Comparison of ENCODE assay signal across 25 cellular contexts in genomic region chr4:72951628-72952027, GRCh38.
A peak's percentile ranks its signal among the peaks of the same experiment; 100 is the strongest.
DNase-seq lines count a peak whose midpoint lies in the region; ATAC-seq and TF ChIP-seq lines count a peak whose summit lies in the region.
"Had no signal": no experiment of that assay in that cellular context is flagged by ENCODE, and none has a peak within 500 bp of the region (broad histone marks: within the 10 kb centered on the region; RNA-seq: fewer than 3 reads in every experiment).

No MANE protein-coding gene starts in this region.

- DNase-seq in SK-N-SH (no peak), M059J (ENCODE audit: low read depth) (peak; percentile 46), astrocyte of the spinal cord (ENCODE audit: low read depth, low spot score) (peak; percentile 27), omental fat pad (ENCODE audit: low spot score) (no peak), erythroblast (lab: John Stamatoyannopoulos, UW) (no peak), NCI-H510A treated with DMSO at 0.1 percent for 48 hours (lab: John Stamatoyannopoulos, UW) (no peak)
- DNase-seq: activated CD4-positive, alpha-beta T cell treated with anti-CD3 and anti-CD28 coated beads, Interleukin-2, amount 10 ng/mL, durations not matched to agents 24 days and 14 days; activated gamma-delta T cell treated with Interleukin-2 at 50 U/mL for 16 hours; DND-41; effector memory CD8-positive, alpha-beta T cell; Karpas-422; NCI-H1048; NCI-H1930; NCI-H345; nucleus accumbens; OCI-M1; stimulated activated CD4-positive, alpha-beta T cell treated with anti-CD3 and anti-CD28 coated beads, Interleukin-2, amount 100 ng/mL, for 48 hours; stimulated activated naive CD4-positive, alpha-beta T cell treated with Interleukin-2 at 50 U/mL for 16 hours; tibial artery had no signal

- ATAC-seq in SK-N-SH treated with all-trans-retinoic acid at 6 μM for 48 hours (no peak; the same call in 2 of the 3 replicates), omental fat pad (ENCODE audit: low FRiP score) (peak; percentile 77), HG03378 (IDR thresholded peaks at IDR 0.05; ENCODE audit: unreplicated experiment) (no peak)
- ATAC-seq: effector memory CD8-positive, alpha-beta T cell had no signal

- no peak for TF ChIP-seq POLR2A in erythroblast (IDR thresholded peaks at IDR 0.05; ENCODE audit: low read length)

- no peak for TF ChIP-seq EP300 in SK-N-SH (IDR thresholded peaks at IDR 0.05; ENCODE audit: borderline replicate concordance in 1 of 2, low read depth in 1 of 2, low read length in 1 of 2)

- H3K27me3 ChIP-seq in SK-N-SH (ENCODE audit: insufficient read depth): no peaks in the 10 kb centered on the region
- H3K27me3 ChIP-seq: ascending aorta, tibial artery had no signal

- CTCF ChIA-PET in SK-N-SH (lab: Yijun Ruan, JAX): no interaction called here

- in situ Hi-C loops in astrocyte of the spinal cord (cut with HindIII; ENCODE audit: low sequenced_read_pairs): no loop called here

- H3K9me3 ChIP-seq in SK-N-SH: no peaks in the 10 kb centered on the region
- H3K9me3 ChIP-seq: ascending aorta, tibial artery had no signal

- H3K4me3 ChIP-seq in SK-N-SH (ENCODE audit: low read depth in 2 of 2, low read length in 1 of 2) (no peak overlapping the region), astrocyte of the spinal cord (ENCODE audit: low read depth, low read length) (no peak overlapping the region)
- H3K4me3 ChIP-seq: ascending aorta, GM23338, smooth muscle cell, tibial artery had no signal

- TF ChIP-seq CTCF in SK-N-SH (IDR thresholded peaks at IDR 0.05) (no peak), astrocyte of the spinal cord (IDR thresholded peaks at IDR 0.05; ENCODE audit: low read depth, low read length) (no peak), omental fat pad (IDR thresholded peaks at IDR 0.05) (no peak)

- WGBS in SK-N-SH (ENCODE audit: low lambda C conversion rate): 15% methylated on average over 2 of the region's 2 CpGs

- no peaks in the 10 kb centered on the region for H3K9me2 ChIP-seq in SK-N-SH

- POLR2A ChIA-PET in SK-N-SH (lab: Yijun Ruan, JAX): no interaction called here

- H4K20me1 ChIP-seq in SK-N-SH (ENCODE audit: insufficient read depth): no peaks in the 10 kb centered on the region

- no peaks in the 10 kb centered on the region for H3K79me2 ChIP-seq in SK-N-SH (ENCODE audit: insufficient read depth)

- no peak for TF ChIP-seq RAD21 in SK-N-SH (IDR thresholded peaks at IDR 0.05; ENCODE audit: low read length)

- H3K9ac ChIP-seq in SK-N-SH: no peak overlapping the region

- peaks cover 19% of the 10 kb centered on the region for H3F3A ChIP-seq in SK-N-SH (replicated peaks; ENCODE audit: insufficient read depth)

- H3K4me1 ChIP-seq in SK-N-SH (ENCODE audit: control insufficient read depth in 1 of 2, insufficient read depth in 2 of 2, low read depth in 1 of 2, low read length in 1 of 2): no peaks in the 10 kb centered on the region; a peak in 1 of 4 replicates
- H3K4me1 ChIP-seq: ascending aorta had no signal

- no peaks in the 10 kb centered on the region for H3K36me3 ChIP-seq in SK-N-SH (replicated peaks in 1 of 2; ENCODE audit: control insufficient read depth in 1 of 2, insufficient read depth in 2 of 2, low read length in 1 of 2)
- H3K36me3 ChIP-seq: ascending aorta, tibial artery had no signal

- no peak overlapping the region; the same call in 1 of the 2 replicates for H2AFZ ChIP-seq in SK-N-SH (ENCODE audit: low read depth)
- H2AFZ ChIP-seq: GM23338 had no signal

- H3K4me2 ChIP-seq in SK-N-SH: 0 out of 2 replicates have a peak overlapping the region, but pooled peaks have one; percentile 22
- H3K4me2 ChIP-seq: GM23338, smooth muscle cell had no signal

- H3K27ac ChIP-seq in SK-N-SH (ENCODE audit: low read depth in 2 of 2, low read length in 1 of 2): peak overlapping the region in 1 of 2 experiments; percentile 15; a peak in 1 of 4 replicates
- H3K27ac ChIP-seq: 22Rv1, ascending aorta, tibial artery had no signal

TF ChIP-seq in SK-N-SH, 30 proteins besides CTCF, POLR2A, EP300 and RAD21:
- TF ChIP-seq RXRA (IDR thresholded peaks at IDR 0.05; ENCODE audit: borderline replicate concordance, low read depth) (no peak), FOSL2 (IDR thresholded peaks at IDR 0.05; ENCODE audit: borderline replicate concordance, low read depth) (peak; percentile 34; the same call in 1 of the 2 replicates)
TF ChIP-seq in SK-N-SH: peak in this region for 1.

TF ChIP-seq in SK-N-SH treated with all-trans-retinoic acid at 6 μM for 48 hours, 23 proteins besides CTCF, POLR2A, EP300 and RAD21:
- TF ChIP-seq ISL1 (CRISPR knock-in tag; IDR thresholded peaks at IDR 0.05): no peak
- TF ChIP-seq CSRNP3 (CRISPR knock-in tag; IDR thresholded peaks at IDR 0.05): no peak
- TF ChIP-seq TOX (CRISPR knock-in tag; IDR thresholded peaks at IDR 0.05; ENCODE audit: borderline replicate concordance): no peak
- TF ChIP-seq POU6F1 (CRISPR knock-in tag; IDR thresholded peaks at IDR 0.05; ENCODE audit: borderline replicate concordance, low read depth): no peak
- no peak for TF ChIP-seq ZFP3 (CRISPR knock-in tag; IDR thresholded peaks at IDR 0.05)
- no peak for TF ChIP-seq TCF4 (CRISPR knock-in tag; IDR thresholded peaks at IDR 0.05; ENCODE audit: borderline replicate concordance)
- no peak for TF ChIP-seq RARB (CRISPR knock-in tag; IDR thresholded peaks at IDR 0.05)
- no peak for TF ChIP-seq PATZ1 (CRISPR knock-in tag; IDR thresholded peaks at IDR 0.05; ENCODE audit: borderline replicate concordance)
- no peak for TF ChIP-seq ZNF8 (CRISPR knock-in tag; IDR thresholded peaks at IDR 0.05)
- no peak for TF ChIP-seq ZNF70 (CRISPR knock-in tag; IDR thresholded peaks at IDR 0.05)
- no peak for TF ChIP-seq GLIS3 (CRISPR knock-in tag; IDR thresholded peaks at IDR 0.05)
- TF ChIP-seq, protein P1, sequence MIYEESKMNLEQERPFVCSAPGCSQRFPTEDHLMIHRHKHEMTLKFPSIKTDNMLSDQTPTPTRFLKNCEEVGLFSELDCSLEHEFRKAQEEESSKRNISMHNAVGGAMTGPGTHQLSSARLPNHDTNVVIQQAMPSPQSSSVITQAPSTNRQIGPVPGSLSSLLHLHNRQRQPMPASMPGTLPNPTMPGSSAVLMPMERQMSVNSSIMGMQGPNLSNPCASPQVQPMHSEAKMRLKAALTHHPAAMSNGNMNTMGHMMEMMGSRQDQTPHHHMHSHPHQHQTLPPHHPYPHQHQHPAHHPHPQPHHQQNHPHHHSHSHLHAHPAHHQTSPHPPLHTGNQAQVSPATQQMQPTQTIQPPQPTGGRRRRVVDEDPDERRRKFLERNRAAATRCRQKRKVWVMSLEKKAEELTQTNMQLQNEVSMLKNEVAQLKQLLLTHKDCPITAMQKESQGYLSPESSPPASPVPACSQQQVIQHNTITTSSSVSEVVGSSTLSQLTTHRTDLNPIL (CRISPR knock-in tag; IDR thresholded peaks at IDR 0.05; ENCODE audit: low read depth): no peak
- TF ChIP-seq ZFP30 (CRISPR knock-in tag; IDR thresholded peaks at IDR 0.05): no peak
- no peak for TF ChIP-seq ZNF565 (CRISPR knock-in tag; conservative IDR thresholded peaks at IDR 0.05; ENCODE audit: low read depth)
- TF ChIP-seq SNAI2 (CRISPR knock-in tag; IDR thresholded peaks at IDR 0.05): no peak

Comparison
In these comparisons a context has a peak if more than half of its experiments do, and no peak if none do; other contexts are left out.
1. DNase-seq: peak in M059J (single experiment) and astrocyte of the spinal cord (single experiment); none in SK-N-SH (single experiment), omental fat pad (single experiment), erythroblast (0 of 2) and NCI-H510A treated with DMSO at 0.1 percent for 48 hours (single experiment).